10 cellular contexts compared by ENCODE assay signal in the genomic region with DNA sequence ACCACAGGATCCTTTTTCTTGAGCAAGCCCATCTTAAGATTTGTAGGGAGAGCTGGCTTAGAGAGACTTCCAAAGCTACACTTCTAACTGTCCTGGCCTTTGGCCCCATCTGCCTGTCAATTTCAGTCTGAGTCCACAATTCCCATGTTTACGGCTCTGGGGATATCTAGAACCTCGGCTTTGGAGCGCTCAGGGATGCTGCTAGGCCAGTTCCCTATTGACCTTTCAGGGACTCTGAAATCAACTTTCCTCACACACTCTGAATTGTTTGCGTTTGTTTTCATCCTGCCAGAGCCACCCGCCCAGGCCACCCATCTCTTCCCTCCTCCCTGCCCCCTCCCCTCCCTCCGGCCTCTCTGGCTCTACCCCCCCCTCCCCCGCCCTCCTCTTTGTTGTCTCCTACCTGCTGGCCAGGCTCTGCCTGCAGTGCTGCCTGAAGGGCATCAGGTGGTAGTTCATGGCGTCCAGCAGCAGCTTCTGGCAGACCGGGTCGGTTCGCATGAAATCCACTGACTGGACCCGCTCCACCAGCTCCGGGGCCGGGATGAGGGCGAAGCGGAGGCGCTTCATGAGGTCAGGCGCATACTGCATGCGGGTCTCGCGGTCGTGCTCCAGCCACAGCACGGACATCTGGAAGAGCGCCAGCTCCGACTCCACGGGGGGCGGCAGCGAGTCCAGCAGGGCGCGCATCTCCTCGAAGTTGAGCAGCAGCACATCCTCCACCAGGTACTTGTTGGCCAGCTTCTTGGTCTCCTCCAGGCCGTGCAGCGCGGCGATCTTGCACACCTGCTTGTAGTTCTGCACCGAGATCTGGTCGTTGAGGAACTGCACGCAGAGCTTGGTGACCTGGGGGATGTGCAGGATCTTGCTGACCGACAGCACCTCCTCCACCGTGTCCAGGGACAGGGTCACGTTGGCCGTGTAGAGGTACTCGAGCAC.
DNase-seq lines count a peak whose midpoint lies in the region; ATAC-seq and TF ChIP-seq lines count a peak whose summit lies in the region.
"Had no signal": no experiment of that assay in that cellular context is flagged by ENCODE, and none has a peak within 500 bp of the region (broad histone marks: within the 10 kb centered on the region; RNA-seq: fewer than 3 reads in every experiment).

No MANE protein-coding gene starts in this region.

- TF ChIP-seq CTCF in OCI-LY1 (IDR thresholded peaks at IDR 0.05; ENCODE audit: low read length) (peak; percentile 22; the same call in 1 of the 2 replicates), brain microvascular endothelial cell (IDR thresholded peaks at IDR 0.05; ENCODE audit: low read depth, low read length, missing control alignments) (no peak)

- no peaks in the 10 kb centered on the region for H3K9me3 ChIP-seq in OCI-LY1 (ENCODE audit: low read length)

- no peaks in the 10 kb centered on the region for H3K27me3 Mint-ChIP-seq in stimulated activated memory B cell treated with anti-CD40 and anti-IgM and Interleukin-4, amounts not matched to agents 10 μg/mL and 1 μg/mL and 100 μg/mL, for 72 hours

- peak overlapping the region; percentile 97 for H3K4me3 Mint-ChIP-seq in stimulated activated memory B cell treated with anti-CD40 and anti-IgM and Interleukin-4, amounts not matched to agents 10 μg/mL and 1 μg/mL and 100 μg/mL, for 72 hours

- H3K4me3 ChIP-seq in OCI-LY1 (ENCODE audit: low read depth, low read length, poor library complexity, severe bottlenecking) (peak overlapping the region; percentile 75), iPS-11a (ENCODE audit: low read depth, low read length) (peak overlapping the region; percentile 54), brain microvascular endothelial cell (ENCODE audit: low read depth, low read length) (no peak overlapping the region)

- H3K27ac Mint-ChIP-seq in stimulated activated memory B cell treated with anti-CD40 and anti-IgM and Interleukin-4, amounts not matched to agents 10 μg/mL and 1 μg/mL and 100 μg/mL, for 72 hours = peak overlapping the region; percentile 88

- H4K20me1 ChIP-seq in OCI-LY1 (ENCODE audit: insufficient read depth, low read length) = no peaks in the 10 kb centered on the region

- H3K79me2 ChIP-seq in OCI-LY1 (ENCODE audit: insufficient read depth, low read length) = peaks cover 44% of the 10 kb centered on the region

- H3K4me1 ChIP-seq in OCI-LY1 (ENCODE audit: insufficient read depth, low read length, severe bottlenecking) = peaks cover 68% of the 10 kb centered on the region

- DNase-seq in DMS153 (lab: John Stamatoyannopoulos, UW) (peak; percentile 30), DMS153 treated with DMSO at 0.1 percent for 48 hours (lab: John Stamatoyannopoulos, UW; ENCODE audit: unreplicated experiment) (no peak), brain microvascular endothelial cell (no peak), cerebellar cortex (ENCODE audit: low spot score) (no peak), OCI-M1 (lab: John Stamatoyannopoulos, UW) (no peak)

- no peaks in the 10 kb centered on the region for H3K9me2 ChIP-seq in OCI-LY1 (ENCODE audit: low read depth, low read length)

- no peak overlapping the region for H2AFZ ChIP-seq in OCI-LY1 (ENCODE audit: low read length)

- peak; percentile 59 for ATAC-seq in stimulated activated memory B cell treated with anti-CD40 and anti-IgM and Interleukin-4, amounts not matched to agents 10 μg/mL and 1 μg/mL and 100 μg/mL, for 72 hours

- H3K27me3 ChIP-seq in OCI-LY1 (ENCODE audit: insufficient read depth, low read length) (no peaks in the 10 kb centered on the region), brain microvascular endothelial cell (replicated peaks) (peaks cover 24% of the 10 kb centered on the region)

- peak overlapping the region; percentile 92 for H3K4me2 ChIP-seq in OCI-LY1 (ENCODE audit: low read length)

- H3K36me3 Mint-ChIP-seq in stimulated activated memory B cell treated with anti-CD40 and anti-IgM and Interleukin-4, amounts not matched to agents 10 μg/mL and 1 μg/mL and 100 μg/mL, for 72 hours = no peaks in the 10 kb centered on the region

- H3K9me3 Mint-ChIP-seq in stimulated activated memory B cell treated with anti-CD40 and anti-IgM and Interleukin-4, amounts not matched to agents 10 μg/mL and 1 μg/mL and 100 μg/mL, for 72 hours = no peaks in the 10 kb centered on the region

- no peaks in the 10 kb centered on the region for H3K36me3 ChIP-seq in OCI-LY1 (ENCODE audit: insufficient read depth, low read length)
- H3K36me3 ChIP-seq in brain microvascular endothelial cell (replicated peaks) = no peaks in the 10 kb centered on the region

- H3F3A ChIP-seq in OCI-LY1 (ENCODE audit: insufficient read depth, low read length) = no peaks in the 10 kb centered on the region

- in situ Hi-C loops in brain microvascular endothelial cell (cut with HindIII; ENCODE audit: low pct_ligation_motif_present, low sequenced_read_pairs) = no loop called here

- peaks cover 64% of the 10 kb centered on the region for H3K4me1 Mint-ChIP-seq in stimulated activated memory B cell treated with anti-CD40 and anti-IgM and Interleukin-4, amounts not matched to agents 10 μg/mL and 1 μg/mL and 100 μg/mL, for 72 hours

- H3K27ac ChIP-seq in OCI-LY1 (ENCODE audit: low read depth, low read length, poor library complexity, severe bottlenecking) = peak overlapping the region; percentile 94
- H3K27ac ChIP-seq in brain microvascular endothelial cell = no peak overlapping the region
- H3K27ac ChIP-seq: 22Rv1, epithelial cell of prostate had no signal

- peak overlapping the region; percentile 90 for H3K9ac ChIP-seq in OCI-LY1 (ENCODE audit: low read length)
